In the genomic region with DNA sequence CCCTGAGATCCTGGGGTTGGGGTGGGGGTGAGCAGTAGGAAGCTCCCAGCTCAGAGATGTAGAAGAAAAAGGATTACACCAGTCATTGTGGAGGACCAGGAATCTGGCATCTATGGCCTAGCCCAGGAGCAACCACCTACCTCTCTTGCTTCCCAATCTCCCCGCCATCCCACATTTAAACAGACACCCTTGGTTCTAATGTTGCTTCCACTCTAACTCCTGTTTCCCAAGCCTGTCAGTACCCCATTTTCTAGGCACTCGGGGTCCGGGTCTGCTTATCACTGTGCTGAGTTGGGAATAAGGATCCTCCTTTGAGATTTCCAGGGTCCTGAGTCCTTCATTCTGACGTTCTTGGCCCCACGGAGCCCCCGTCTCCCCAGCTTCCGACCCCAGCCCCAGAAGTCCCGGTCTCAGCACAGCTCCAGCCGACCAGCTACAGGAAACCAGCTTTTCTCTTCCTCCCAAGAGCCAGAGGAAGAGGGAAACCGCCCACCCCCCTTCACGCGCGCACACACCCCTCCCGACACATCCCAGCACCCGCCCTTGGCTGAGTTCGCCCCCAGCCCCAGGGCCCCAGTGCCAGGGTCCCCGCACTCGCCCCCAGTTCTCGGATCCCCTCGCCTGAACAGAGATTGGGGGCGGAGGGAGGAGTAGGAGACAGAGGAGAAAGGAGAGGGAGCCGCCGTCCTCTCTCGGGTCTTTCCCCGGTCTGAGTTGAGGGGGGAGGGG, we compare ENCODE assay signal across 8 cellular contexts. TPM values are rescaled to one million over a fixed set of nuclear protein-coding genes. Genes with fewer than 3 reads are reported as not detected.
A peak's percentile ranks its signal among the peaks of the same experiment; 100 is the strongest.
DNase-seq lines count a peak whose midpoint lies in the region; ATAC-seq, FAIRE-seq and TF ChIP-seq lines count a peak whose summit lies in the region.

No MANE protein-coding gene starts in this region.

- H3K9me1 ChIP-seq in keratinocyte (ENCODE audit: control insufficient read depth, extremely low read depth, insufficient read depth, low read length): peaks cover 5% of the 10 kb centered on the region

- no peak for TF ChIP-seq CTCF in keratinocyte (optimal IDR thresholded peaks at IDR 0.05 in 1 of 3, IDR thresholded peaks at IDR 0.05 in 1 of 3, conservative IDR thresholded peaks at IDR 0.05 in 1 of 3; ENCODE audit: extremely low read depth in 1 of 3, insufficient read depth in 2 of 3, low read length in 3 of 3)

- H3K36me3 ChIP-seq in keratinocyte (ENCODE audit: control insufficient read depth in 2 of 2, extremely low read depth in 1 of 2, insufficient read depth in 2 of 2, low read length in 2 of 2): peaks cover 0 to 7% of the 10 kb centered on the region in 2 experiments
- H3K36me3 ChIP-seq in subcutaneous abdominal adipose tissue (ENCODE audit: control insufficient read depth in 5 of 5, insufficient read depth in 5 of 5, low read length in 5 of 5): no peaks in the 10 kb centered on the region

- CTCF ChIA-PET in activated CD4-positive, alpha-beta T cell treated with anti-CD3 and anti-CD28 coated beads, Interleukin-2, amount 10 ng/mL, durations not matched to agents 7 days and 5 days (lab: Charles Lee): interaction anchor here (0.8 to 7.3 kb wide), 8 partner anchors 10 to 216 kb away, joined by 3 to 64 read pairs (median 8); no protein-coding TSS in a partner anchor

- POLR2A ChIA-PET in activated CD4-positive, alpha-beta T cell treated with anti-CD3 and anti-CD28 coated beads, Interleukin-2, amount 10 ng/mL, durations not matched to agents 7 days and 5 days (lab: Charles Lee): no interaction called here

- no peaks in the 10 kb centered on the region for H3K9me3 ChIP-seq in keratinocyte (ENCODE audit: control insufficient read depth, low read depth, low read length)
- no peaks in the 10 kb centered on the region for H3K9me3 ChIP-seq in subcutaneous abdominal adipose tissue (ENCODE audit: control insufficient read depth in 5 of 5, low read length in 5 of 5)

- peaks cover 63% of the 10 kb centered on the region for H3K79me2 ChIP-seq in keratinocyte (ENCODE audit: control insufficient read depth, insufficient read depth, low read length)

- H3K4me3 ChIP-seq in keratinocyte (ENCODE audit: control insufficient read depth in 2 of 3, extremely low read depth in 1 of 3, insufficient read depth in 2 of 3, low read depth in 1 of 3, low read length in 3 of 3) (peak overlapping the region; percentile 81 to 97 (median 88)), subcutaneous abdominal adipose tissue (ENCODE audit: low read depth in 1 of 5, low read length in 5 of 5) (peak overlapping the region; percentile 74 to 91 (median 85))

- no peaks in the 10 kb centered on the region for H4K20me1 ChIP-seq in keratinocyte (ENCODE audit: control insufficient read depth, extremely low read depth, insufficient read depth, low read length)

- peak; percentile 18 for DNase-seq in activated CD4-positive, alpha-beta T cell treated with anti-CD3 and anti-CD28 coated beads, Interleukin-2, amount 10 ng/mL, durations not matched to agents 7 days and 5 days
- no peak for DNase-seq in activated CD4-positive, alpha-beta T cell treated with anti-CD3 and anti-CD28 coated beads for 48 hours
- peak; percentile 17 for DNase-seq in amniotic epithelial cell (ENCODE audit: low read depth)
- no peak for DNase-seq in keratinocyte (ENCODE audit: low read depth, low spot score)
- DNase-seq in NK-92 treated with Interleukin-12 subunit alpha and Interleukin-12 subunit beta, amount 100 ng/mL, for 24 hours (lab: John Stamatoyannopoulos, UW): no peak
- no peak for DNase-seq in effector CD4-positive, alpha-beta T cell

- H3K4me1 Mint-ChIP-seq in activated CD4-positive, alpha-beta T cell treated with anti-CD3 and anti-CD28 coated beads, Interleukin-2, amount 10 ng/mL, durations not matched to agents 7 days and 5 days: peaks cover 71% of the 10 kb centered on the region

- FAIRE-seq in keratinocyte (lab: Jason Lieb, UNC): no peak

- dilution Hi-C loops in keratinocyte (cut with MboI; ENCODE audit: extremely low pct_ligation_motif_present, low sequenced_read_pairs): no loop called here

- H3K27me3 ChIP-seq in keratinocyte (ENCODE audit: control insufficient read depth, extremely low read depth, insufficient read depth, low read length) (no peaks in the 10 kb centered on the region), subcutaneous abdominal adipose tissue (ENCODE audit: control insufficient read depth in 5 of 5, insufficient read depth in 4 of 5, low read length in 5 of 5) (peaks cover 0 to 6% (median 0%) of the 10 kb centered on the region in 5 donors)

- H3K27me3 Mint-ChIP-seq in activated CD4-positive, alpha-beta T cell treated with anti-CD3 and anti-CD28 coated beads, Interleukin-2, amount 10 ng/mL, durations not matched to agents 7 days and 5 days: peaks cover 23% of the 10 kb centered on the region

- H3K4me3 Mint-ChIP-seq in activated CD4-positive, alpha-beta T cell treated with anti-CD3 and anti-CD28 coated beads, Interleukin-2, amount 10 ng/mL, durations not matched to agents 7 days and 5 days: peak overlapping the region; percentile 98

- H3K4me2 ChIP-seq in keratinocyte (ENCODE audit: control insufficient read depth, extremely low read depth, insufficient read depth, low read depth, low read length): peak overlapping the region; percentile 91

- H2AFZ ChIP-seq in keratinocyte (ENCODE audit: control insufficient read depth, low read length): no peak overlapping the region

- H3K9ac ChIP-seq in keratinocyte (ENCODE audit: control insufficient read depth, extremely low read depth, insufficient read depth, low read length) (peak overlapping the region; percentile 92), subcutaneous abdominal adipose tissue (ENCODE audit: low read length in 5 of 5) (peak overlapping the region; percentile 79 to 88 (median 86))

- H3K36me3 Mint-ChIP-seq in activated CD4-positive, alpha-beta T cell treated with anti-CD3 and anti-CD28 coated beads, Interleukin-2, amount 10 ng/mL, durations not matched to agents 7 days and 5 days (ENCODE audit: low read depth): peaks cover 14% of the 10 kb centered on the region

- H3K4me1 ChIP-seq in keratinocyte (ENCODE audit: control insufficient read depth, extremely low read depth, insufficient read depth, low read length): peaks cover 67% of the 10 kb centered on the region
- peaks cover 20 to 71% (median 68%) of the 10 kb centered on the region in 5 donors for H3K4me1 ChIP-seq in subcutaneous abdominal adipose tissue (ENCODE audit: control insufficient read depth in 5 of 5, insufficient read depth in 5 of 5, low read length in 5 of 5)

- ATAC-seq in GM18511 (IDR thresholded peaks at IDR 0.05; ENCODE audit: unreplicated experiment): no peak

- H3K27ac Mint-ChIP-seq in activated CD4-positive, alpha-beta T cell treated with anti-CD3 and anti-CD28 coated beads, Interleukin-2, amount 10 ng/mL, durations not matched to agents 7 days and 5 days: peak overlapping the region; percentile 94

- H3K9me3 Mint-ChIP-seq in activated CD4-positive, alpha-beta T cell treated with anti-CD3 and anti-CD28 coated beads, Interleukin-2, amount 10 ng/mL, durations not matched to agents 7 days and 5 days: no peaks in the 10 kb centered on the region

- H3K27ac ChIP-seq in keratinocyte (ENCODE audit: control insufficient read depth, insufficient read depth, low read length) (peak overlapping the region; percentile 91), subcutaneous abdominal adipose tissue (ENCODE audit: low read depth, low read length) (peak overlapping the region; percentile 92)

RNA-seq across cellular contexts. Expression of a gene that starts 1.2 kb away (rescaled TPM):
- 10 to 100 TPM; 83.5 to 88.7 TPM for total RNA-seq in activated CD4-positive, alpha-beta T cell treated with anti-CD3 and anti-CD28 coated beads, Interleukin-2, amount 10 ng/mL, durations not matched to agents 7 days and 5 days
- 47.9 to 107 TPM (median 68.0 TPM) in 3 replicates for polyA plus RNA-seq in keratinocyte
- 14.5 TPM for polyA plus RNA-seq in keratinocyte (2011; ENCODE audit: low read depth)
- 25.2 and 31.4 TPM in 2 replicates for polyA plus RNA-seq in keratinocyte (2011; cell fraction: cytosol; rRNA removed)
- 168 and 190 TPM in 2 replicates for polyA plus RNA-seq in keratinocyte (2011; cell fraction: nucleus; rRNA removed)
- 38.3 and 109 TPM in 2 replicates for polyA plus RNA-seq in keratinocyte (2012; ENCODE audit: low replicate concordance)
- polyA minus RNA-seq in keratinocyte: 127 to 228 TPM (median 141 TPM) in 3 replicates
- polyA minus RNA-seq in keratinocyte (2011; cell fraction: cytosol; rRNA and poly(A)+ RNA removed): 88.1 TPM
- polyA minus RNA-seq in keratinocyte (2011; cell fraction: nucleus; rRNA and poly(A)+ RNA removed): 246 and 280 TPM in 2 replicates

RNA-seq across cellular contexts. Expression of a gene that starts 33.3 kb away (rescaled TPM):
- total RNA-seq in activated CD4-positive, alpha-beta T cell treated with anti-CD3 and anti-CD28 coated beads, Interleukin-2, amount 10 ng/mL, durations not matched to agents 7 days and 5 days: 1 to 10 TPM in 1 of 2 experiments, under 1 TPM in 1; 0.48 to 1.3 TPM
- 11.4 to 20.1 TPM (median 13.3 TPM) in 3 replicates for polyA plus RNA-seq in keratinocyte
- 64.8 TPM for polyA plus RNA-seq in keratinocyte (2011; ENCODE audit: low read depth)
- polyA plus RNA-seq in keratinocyte (2011; cell fraction: cytosol; rRNA removed): 18.1 and 42.4 TPM in 2 replicates
- 25.2 and 35.8 TPM in 2 replicates for polyA plus RNA-seq in keratinocyte (2011; cell fraction: nucleus; rRNA removed)
- polyA plus RNA-seq in keratinocyte (2012; ENCODE audit: low replicate concordance): 77.0 and 80.7 TPM in 2 replicates
- 16.2 to 88.2 TPM (median 23.5 TPM) in 3 replicates for polyA minus RNA-seq in keratinocyte
- 58.1 TPM for polyA minus RNA-seq in keratinocyte (2011; cell fraction: cytosol; rRNA and poly(A)+ RNA removed)
- 26.4 and 36.5 TPM in 2 replicates for polyA minus RNA-seq in keratinocyte (2011; cell fraction: nucleus; rRNA and poly(A)+ RNA removed)

RNA-seq across cellular contexts. Expression of a gene that starts 53.6 kb away (rescaled TPM):
- total RNA-seq in activated CD4-positive, alpha-beta T cell treated with anti-CD3 and anti-CD28 coated beads, Interleukin-2, amount 10 ng/mL, durations not matched to agents 7 days and 5 days: under 1 TPM; 0.15 to 0.33 TPM
- polyA plus RNA-seq in keratinocyte: 0.08 to 0.17 TPM (median 0.12 TPM) in 3 replicates
- polyA plus RNA-seq in keratinocyte (2011; ENCODE audit: low read depth): 0.39 TPM
- polyA plus RNA-seq in keratinocyte (2011; cell fraction: cytosol; rRNA removed): not detected in 2 replicates
- 1.2 and 1.7 TPM in 2 replicates for polyA plus RNA-seq in keratinocyte (2011; cell fraction: nucleus; rRNA removed)
- polyA plus RNA-seq in keratinocyte (2012; ENCODE audit: low replicate concordance): 0.07 and 0.93 TPM in 2 replicates
- 0.70 TPM in 1 of 3 replicates, not detected in the others for polyA minus RNA-seq in keratinocyte
- polyA minus RNA-seq in keratinocyte (2011; cell fraction: cytosol; rRNA and poly(A)+ RNA removed): not detected
- polyA minus RNA-seq in keratinocyte (2011; cell fraction: nucleus; rRNA and poly(A)+ RNA removed): 0.21 and 0.39 TPM in 2 replicates

RNA-seq across cellular contexts. Expression of a gene that starts 55.5 kb away (rescaled TPM):
- 10 to 100 TPM in 1 of 2 experiments, 1 to 10 TPM in 1; 8.5 to 10.8 TPM for total RNA-seq in activated CD4-positive, alpha-beta T cell treated with anti-CD3 and anti-CD28 coated beads, Interleukin-2, amount 10 ng/mL, durations not matched to agents 7 days and 5 days
- polyA plus RNA-seq in keratinocyte: 0.10 TPM in 1 of 3 replicates, not detected in the others
- not detected for polyA plus RNA-seq in keratinocyte (2011; ENCODE audit: low read depth)
- not detected in 2 replicates for polyA plus RNA-seq in keratinocyte (2011; cell fraction: cytosol; rRNA removed)
- not detected in 2 replicates for polyA plus RNA-seq in keratinocyte (2011; cell fraction: nucleus; rRNA removed)
- not detected in 2 replicates for polyA plus RNA-seq in keratinocyte (2012; ENCODE audit: low replicate concordance)
- polyA minus RNA-seq in keratinocyte: not detected in 3 replicates
- not detected for polyA minus RNA-seq in keratinocyte (2011; cell fraction: cytosol; rRNA and poly(A)+ RNA removed)
- not detected in 2 replicates for polyA minus RNA-seq in keratinocyte (2011; cell fraction: nucleus; rRNA and poly(A)+ RNA removed)

Comparison
In these comparisons a context has a peak if more than half of its experiments do, and no peak if none do; other contexts are left out.
1. DNase-seq: peak in activated CD4-positive, alpha-beta T cell treated with anti-CD3 and anti-CD28 coated beads, Interleukin-2, amount 10 ng/mL, durations not matched to agents 7 days and 5 days (single experiment) and amniotic epithelial cell (single experiment); none in activated CD4-positive, alpha-beta T cell treated with anti-CD3 and anti-CD28 coated beads for 48 hours (single experiment), keratinocyte (single experiment), NK-92 treated with Interleukin-12 subunit alpha and Interleukin-12 subunit beta, amount 100 ng/mL, for 24 hours (single experiment) and effector CD4-positive, alpha-beta T cell (single experiment).